ENCODE assay signal across 1 cellular context in the genomic region with DNA sequence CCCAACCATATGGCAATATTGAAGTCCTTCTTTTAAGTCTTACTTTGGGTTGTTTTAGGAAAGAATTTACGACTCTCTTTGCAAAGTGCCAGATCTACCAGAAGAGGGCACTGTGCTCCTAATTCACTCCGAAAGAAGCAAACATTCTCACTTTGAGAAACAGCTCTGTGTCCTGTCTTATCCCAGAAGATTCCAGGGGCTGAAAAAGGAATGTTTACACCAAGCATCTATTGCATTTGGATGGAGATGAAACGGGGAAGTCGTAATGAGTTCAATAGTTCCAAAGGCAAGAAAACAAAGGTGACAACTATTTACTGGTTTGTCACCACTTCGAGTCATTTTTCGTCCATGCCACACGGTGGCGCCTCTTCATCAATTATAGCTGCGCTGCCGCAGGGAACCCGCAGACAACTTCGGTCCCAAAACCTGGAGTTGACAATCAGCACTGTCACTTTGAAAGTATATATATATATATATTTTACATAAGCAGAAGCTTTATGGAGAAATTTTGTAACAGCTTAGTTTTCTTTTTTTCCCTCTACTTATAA.
TF ChIP-seq lines count a peak whose summit lies in the region.

No MANE protein-coding gene starts in this region.

TF ChIP-seq in H1, 55 proteins besides CTCF, POLR2A, EP300 and RAD21:
- no peak for TF ChIP-seq SP2 (IDR thresholded peaks at IDR 0.05; ENCODE audit: low read length)
- 0 out of 2 replicates have a peak, but pooled peaks have one; percentile 56 for TF ChIP-seq ATF2 (IDR thresholded peaks at IDR 0.05; ENCODE audit: low read length)
- TF ChIP-seq E2F6 (IDR thresholded peaks at IDR 0.05): no peak
- TF ChIP-seq TEAD4 (IDR thresholded peaks at IDR 0.05; ENCODE audit: low read depth, low read length): 0 out of 2 replicates have a peak, but pooled peaks have one; percentile 17
- TF ChIP-seq, protein P1, sequence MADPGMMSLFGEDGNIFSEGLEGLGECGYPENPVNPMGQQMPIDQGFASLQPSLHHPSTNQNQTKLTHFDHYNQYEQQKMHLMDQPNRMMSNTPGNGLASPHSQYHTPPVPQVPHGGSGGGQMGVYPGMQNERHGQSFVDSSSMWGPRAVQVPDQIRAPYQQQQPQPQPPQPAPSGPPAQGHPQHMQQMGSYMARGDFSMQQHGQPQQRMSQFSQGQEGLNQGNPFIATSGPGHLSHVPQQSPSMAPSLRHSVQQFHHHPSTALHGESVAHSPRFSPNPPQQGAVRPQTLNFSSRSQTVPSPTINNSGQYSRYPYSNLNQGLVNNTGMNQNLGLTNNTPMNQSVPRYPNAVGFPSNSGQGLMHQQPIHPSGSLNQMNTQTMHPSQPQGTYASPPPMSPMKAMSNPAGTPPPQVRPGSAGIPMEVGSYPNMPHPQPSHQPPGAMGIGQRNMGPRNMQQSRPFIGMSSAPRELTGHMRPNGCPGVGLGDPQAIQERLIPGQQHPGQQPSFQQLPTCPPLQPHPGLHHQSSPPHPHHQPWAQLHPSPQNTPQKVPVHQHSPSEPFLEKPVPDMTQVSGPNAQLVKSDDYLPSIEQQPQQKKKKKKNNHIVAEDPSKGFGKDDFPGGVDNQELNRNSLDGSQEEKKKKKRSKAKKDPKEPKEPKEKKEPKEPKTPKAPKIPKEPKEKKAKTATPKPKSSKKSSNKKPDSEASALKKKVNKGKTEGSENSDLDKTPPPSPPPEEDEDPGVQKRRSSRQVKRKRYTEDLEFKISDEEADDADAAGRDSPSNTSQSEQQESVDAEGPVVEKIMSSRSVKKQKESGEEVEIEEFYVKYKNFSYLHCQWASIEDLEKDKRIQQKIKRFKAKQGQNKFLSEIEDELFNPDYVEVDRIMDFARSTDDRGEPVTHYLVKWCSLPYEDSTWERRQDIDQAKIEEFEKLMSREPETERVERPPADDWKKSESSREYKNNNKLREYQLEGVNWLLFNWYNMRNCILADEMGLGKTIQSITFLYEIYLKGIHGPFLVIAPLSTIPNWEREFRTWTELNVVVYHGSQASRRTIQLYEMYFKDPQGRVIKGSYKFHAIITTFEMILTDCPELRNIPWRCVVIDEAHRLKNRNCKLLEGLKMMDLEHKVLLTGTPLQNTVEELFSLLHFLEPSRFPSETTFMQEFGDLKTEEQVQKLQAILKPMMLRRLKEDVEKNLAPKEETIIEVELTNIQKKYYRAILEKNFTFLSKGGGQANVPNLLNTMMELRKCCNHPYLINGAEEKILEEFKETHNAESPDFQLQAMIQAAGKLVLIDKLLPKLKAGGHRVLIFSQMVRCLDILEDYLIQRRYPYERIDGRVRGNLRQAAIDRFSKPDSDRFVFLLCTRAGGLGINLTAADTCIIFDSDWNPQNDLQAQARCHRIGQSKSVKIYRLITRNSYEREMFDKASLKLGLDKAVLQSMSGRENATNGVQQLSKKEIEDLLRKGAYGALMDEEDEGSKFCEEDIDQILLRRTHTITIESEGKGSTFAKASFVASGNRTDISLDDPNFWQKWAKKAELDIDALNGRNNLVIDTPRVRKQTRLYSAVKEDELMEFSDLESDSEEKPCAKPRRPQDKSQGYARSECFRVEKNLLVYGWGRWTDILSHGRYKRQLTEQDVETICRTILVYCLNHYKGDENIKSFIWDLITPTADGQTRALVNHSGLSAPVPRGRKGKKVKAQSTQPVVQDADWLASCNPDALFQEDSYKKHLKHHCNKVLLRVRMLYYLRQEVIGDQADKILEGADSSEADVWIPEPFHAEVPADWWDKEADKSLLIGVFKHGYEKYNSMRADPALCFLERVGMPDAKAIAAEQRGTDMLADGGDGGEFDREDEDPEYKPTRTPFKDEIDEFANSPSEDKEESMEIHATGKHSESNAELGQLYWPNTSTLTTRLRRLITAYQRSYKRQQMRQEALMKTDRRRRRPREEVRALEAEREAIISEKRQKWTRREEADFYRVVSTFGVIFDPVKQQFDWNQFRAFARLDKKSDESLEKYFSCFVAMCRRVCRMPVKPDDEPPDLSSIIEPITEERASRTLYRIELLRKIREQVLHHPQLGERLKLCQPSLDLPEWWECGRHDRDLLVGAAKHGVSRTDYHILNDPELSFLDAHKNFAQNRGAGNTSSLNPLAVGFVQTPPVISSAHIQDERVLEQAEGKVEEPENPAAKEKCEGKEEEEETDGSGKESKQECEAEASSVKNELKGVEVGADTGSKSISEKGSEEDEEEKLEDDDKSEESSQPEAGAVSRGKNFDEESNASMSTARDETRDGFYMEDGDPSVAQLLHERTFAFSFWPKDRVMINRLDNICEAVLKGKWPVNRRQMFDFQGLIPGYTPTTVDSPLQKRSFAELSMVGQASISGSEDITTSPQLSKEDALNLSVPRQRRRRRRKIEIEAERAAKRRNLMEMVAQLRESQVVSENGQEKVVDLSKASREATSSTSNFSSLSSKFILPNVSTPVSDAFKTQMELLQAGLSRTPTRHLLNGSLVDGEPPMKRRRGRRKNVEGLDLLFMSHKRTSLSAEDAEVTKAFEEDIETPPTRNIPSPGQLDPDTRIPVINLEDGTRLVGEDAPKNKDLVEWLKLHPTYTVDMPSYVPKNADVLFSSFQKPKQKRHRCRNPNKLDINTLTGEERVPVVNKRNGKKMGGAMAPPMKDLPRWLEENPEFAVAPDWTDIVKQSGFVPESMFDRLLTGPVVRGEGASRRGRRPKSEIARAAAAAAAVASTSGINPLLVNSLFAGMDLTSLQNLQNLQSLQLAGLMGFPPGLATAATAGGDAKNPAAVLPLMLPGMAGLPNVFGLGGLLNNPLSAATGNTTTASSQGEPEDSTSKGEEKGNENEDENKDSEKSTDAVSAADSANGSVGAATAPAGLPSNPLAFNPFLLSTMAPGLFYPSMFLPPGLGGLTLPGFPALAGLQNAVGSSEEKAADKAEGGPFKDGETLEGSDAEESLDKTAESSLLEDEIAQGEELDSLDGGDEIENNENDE (IDR thresholded peaks at IDR 0.05; ENCODE audit: insufficient replicate concordance, low read length): peak; percentile 56
- no peak for TF ChIP-seq JUN (IDR thresholded peaks at IDR 0.05; ENCODE audit: low read depth, low read length)
- TF ChIP-seq KDM4A (IDR thresholded peaks at IDR 0.05; ENCODE audit: low read depth, low read length, severe bottlenecking): peak; percentile 45
- 0 out of 2 replicates have a peak, but pooled peaks have one; percentile 22 for TF ChIP-seq CREB1 (IDR thresholded peaks at IDR 0.05)
- no peak for TF ChIP-seq SAP30 (IDR thresholded peaks at IDR 0.05; ENCODE audit: insufficient read depth, insufficient replicate concordance, low read length)
